In genomic region chr17:73782641-73783381, GRCh38 we compare ENCODE assay signal across 13 cellular contexts.
DNase-seq lines count a peak whose midpoint lies in the region; ATAC-seq and TF ChIP-seq lines count a peak whose summit lies in the region.
"Had no signal": no experiment of that assay in that cellular context is flagged by ENCODE, and none has a peak within 500 bp of the region (broad histone marks: within the 10 kb centered on the region; RNA-seq: fewer than 3 reads in every experiment).

No MANE protein-coding gene starts in this region.

- ATAC-seq in GM18867 (IDR thresholded peaks at IDR 0.05; ENCODE audit: unreplicated experiment) (no peak), HG03139 (IDR thresholded peaks at IDR 0.05; ENCODE audit: unreplicated experiment) (no peak)
- ATAC-seq: left cardiac atrium; natural killer cell treated with Interleukin-12 subunit alpha and Interleukin-12 subunit beta and Interleukin-15 and Interleukin-18, amount 100 ng/mL, for 72 hours; sciatic nerve had no signal

- H3K36me3 Mint-ChIP-seq in endodermal cell (ENCODE audit: low read depth): no peaks in the 10 kb centered on the region
- H3K36me3 Mint-ChIP-seq: CD8-positive, alpha-beta T cell; natural killer cell treated with Interleukin-12 subunit alpha and Interleukin-12 subunit beta and Interleukin-15 and Interleukin-18, amount 100 ng/mL, for 72 hours had no signal

- H3K4me1 ChIP-seq in endodermal cell (ENCODE audit: control insufficient read depth, insufficient read depth, low read length): peaks cover 3% of the 10 kb centered on the region
- H3K4me1 ChIP-seq: breast epithelium had no signal

- peaks cover 18% of the 10 kb centered on the region for H3K27me3 Mint-ChIP-seq in endodermal cell (ENCODE audit: insufficient read depth)

- H3K36me3 ChIP-seq in endodermal cell (ENCODE audit: control insufficient read depth, insufficient read depth, low read length): no peaks in the 10 kb centered on the region
- H3K36me3 ChIP-seq: breast epithelium had no signal

- TF ChIP-seq CTCF in endodermal cell (conservative IDR thresholded peaks at IDR 0.05): peak; percentile 77

- H3K27ac Mint-ChIP-seq in endodermal cell: no peak overlapping the region
- H3K27ac Mint-ChIP-seq: natural killer cell treated with Interleukin-12 subunit alpha and Interleukin-12 subunit beta and Interleukin-15 and Interleukin-18, amount 100 ng/mL, for 72 hours; T-helper 2 cell treated with Interferon-gamma antibody and Interleukin-4, amounts not matched to agents 5 μg/mL and 100 μg/mL, for 36 hours had no signal

- no peak overlapping the region for H3K4me3 Mint-ChIP-seq in endodermal cell
- H3K4me3 Mint-ChIP-seq: CD8-positive, alpha-beta T cell; natural killer cell treated with Interleukin-12 subunit alpha and Interleukin-12 subunit beta and Interleukin-15 and Interleukin-18, amount 100 ng/mL, for 72 hours; T-helper 2 cell treated with Interferon-gamma antibody and Interleukin-4, amounts not matched to agents 5 μg/mL and 100 μg/mL, for 36 hours had no signal

- H3K9ac ChIP-seq in endodermal cell (ENCODE audit: extremely low read depth, low read length, poor library complexity, severe bottlenecking): no peak overlapping the region

- in situ Hi-C loops in ACHN (cut with HindIII; ENCODE audit: low pct_ligation_motif_present, low pct_unique_long_range_greater_than_20kb, low sequenced_read_pairs): no loop called here

- H3K27ac ChIP-seq in endodermal cell (ENCODE audit: low read depth, low read length): no peak overlapping the region
- H3K27ac ChIP-seq: breast epithelium had no signal

- peaks cover 4% of the 10 kb centered on the region for H3K9me3 Mint-ChIP-seq in endodermal cell
- H3K9me3 Mint-ChIP-seq: CD8-positive, alpha-beta T cell; natural killer cell treated with Interleukin-12 subunit alpha and Interleukin-12 subunit beta and Interleukin-15 and Interleukin-18, amount 100 ng/mL, for 72 hours; T-helper 2 cell treated with Interferon-gamma antibody and Interleukin-4, amounts not matched to agents 5 μg/mL and 100 μg/mL, for 36 hours had no signal

- H3K4me1 Mint-ChIP-seq in endodermal cell: peaks cover 10% of the 10 kb centered on the region

- H3K9me3 ChIP-seq in endodermal cell (ENCODE audit: control insufficient read depth, low read length): peaks cover 4% of the 10 kb centered on the region
- H3K9me3 ChIP-seq: breast epithelium had no signal

- 90 to 91% methylated on average over 9 to 11 of the region's 11 CpGs for WGBS in endodermal cell (ENCODE audit: insufficient coverage in 1 of 2, insufficient read length in 1 of 2), 2 experiments

- DNase-seq in ACHN (peak; percentile 6), Daoy (ENCODE audit: low read depth) (peak; percentile 33), NCI-H526 (lab: John Stamatoyannopoulos, UW) (peak; percentile 53 to 77), endodermal cell (peak; percentile 86), HUDEP-2 (lab: John Stamatoyannopoulos, UW; ENCODE audit: unreplicated experiment in 76 of 76) (no peak)
- DNase-seq: CD8-positive, alpha-beta T cell; left cardiac atrium had no signal

- H3K27me3 ChIP-seq in endodermal cell (ENCODE audit: control insufficient read depth, insufficient read depth, low read length, poor library complexity, severe bottlenecking): no peaks in the 10 kb centered on the region

- H3K4me3 ChIP-seq in endodermal cell (ENCODE audit: low read length): no peak overlapping the region
- H3K4me3 ChIP-seq: breast epithelium had no signal

Comparison
In these comparisons a context has a peak if more than half of its experiments do, and no peak if none do; other contexts are left out.
1. DNase-seq: peak in ACHN (single experiment), Daoy (single experiment), NCI-H526 (2 of 2) and endodermal cell (single experiment); none in HUDEP-2 (0 of 76).